8 cellular contexts compared by ENCODE assay signal in the genomic region with DNA sequence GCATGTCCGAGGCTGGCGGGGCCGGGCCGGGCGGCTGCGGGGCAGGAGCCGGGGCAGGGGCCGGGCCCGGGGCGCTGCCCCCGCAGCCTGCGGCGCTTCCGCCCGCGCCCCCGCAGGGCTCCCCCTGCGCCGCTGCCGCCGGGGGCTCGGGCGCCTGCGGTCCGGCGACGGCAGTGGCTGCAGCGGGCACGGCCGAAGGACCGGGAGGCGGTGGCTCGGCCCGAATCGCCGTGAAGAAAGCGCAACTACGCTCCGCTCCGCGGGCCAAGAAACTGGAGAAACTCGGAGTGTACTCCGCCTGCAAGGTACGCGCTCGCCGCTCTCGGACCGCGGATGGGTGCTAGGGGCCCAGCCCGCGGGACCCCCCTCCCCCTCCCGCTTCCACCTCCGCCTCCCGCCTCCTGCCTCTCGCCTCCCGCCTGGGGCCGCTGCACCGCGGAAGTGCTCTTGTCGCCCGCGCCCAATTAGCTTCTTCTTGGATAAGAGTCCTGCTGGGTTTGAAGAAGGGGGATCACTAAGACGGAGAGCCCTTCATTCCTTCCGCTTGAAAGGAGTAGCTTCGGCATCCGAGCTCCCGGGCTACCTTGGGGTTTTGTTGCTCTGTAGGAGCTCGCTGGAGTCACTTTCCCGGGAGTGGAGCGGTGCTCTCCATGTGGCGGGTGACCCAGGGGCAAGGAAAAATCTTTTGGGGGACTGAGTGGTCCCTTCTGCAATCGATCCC. TPM values are rescaled to one million over a fixed set of nuclear protein-coding genes. Genes with fewer than 3 reads are reported as not detected.
A peak's percentile ranks its signal among the peaks of the same experiment; 100 is the strongest.
DNase-seq lines count a peak whose midpoint lies in the region; ATAC-seq and TF ChIP-seq lines count a peak whose summit lies in the region.

No MANE protein-coding gene starts in this region.

- H4K8ac ChIP-seq in IMR-90 (ENCODE audit: low read depth in 2 of 2, low read length in 2 of 2) = no peak overlapping the region; a peak in 1 of 4 replicates

- peak overlapping the region; percentile 90 for H3K4me3 ChIP-seq in IMR-90 (ENCODE audit: insufficient read depth, low read depth, low read length)
- peak overlapping the region; percentile 94 for H3K4me3 ChIP-seq in thymus (ENCODE audit: low read length)

- H3K36me3 ChIP-seq in IMR-90 (ENCODE audit: control insufficient read depth, insufficient read depth, low read length) = no peaks in the 10 kb centered on the region
- peaks cover 6% of the 10 kb centered on the region for H3K36me3 ChIP-seq in thymus (ENCODE audit: control insufficient read depth, insufficient read depth)

- peaks cover 3% of the 10 kb centered on the region for H4K20me1 ChIP-seq in IMR-90 (ENCODE audit: insufficient read depth, low read length)

- intact Hi-C loops in IMR-90 (cut with micrococcal nuclease) = loop anchor here (1.0 to 5.0 kb wide), 3 partner anchors 93 to 155 kb away; a partner anchor contains a TSS

- H3K9ac ChIP-seq in IMR-90 (ENCODE audit: low read depth, low read length) = peak overlapping the region; percentile 67

- no peaks in the 10 kb centered on the region; the same call in 1 of the 2 replicates for H3K4me1 ChIP-seq in IMR-90 (ENCODE audit: control insufficient read depth, insufficient read depth, low read length)
- peaks cover 38% of the 10 kb centered on the region for H3K4me1 ChIP-seq in thymus (ENCODE audit: control insufficient read depth, insufficient read depth, low read length)

- peak overlapping the region; percentile 68 for H2AK9ac ChIP-seq in IMR-90 (replicated peaks; ENCODE audit: low read depth, low read length, poor library complexity)

- no peak for TF ChIP-seq CTCF in IMR-90 (conservative IDR thresholded peaks at IDR 0.05; ENCODE audit: low read depth, low read length)

- H2BK120ac ChIP-seq in IMR-90 (ENCODE audit: low read depth, low read length) = no peak overlapping the region

- no peak overlapping the region; the same call in 2 of the 3 replicates for H2BK15ac ChIP-seq in IMR-90 (ENCODE audit: low read depth, low read length)

- peak overlapping the region; percentile 74 for H3K23ac ChIP-seq in IMR-90 (ENCODE audit: low read depth, low read length)

- no peaks in the 10 kb centered on the region for H3K9me1 ChIP-seq in IMR-90 (ENCODE audit: insufficient read depth, low read length)

- H3K4me2 ChIP-seq in IMR-90 (ENCODE audit: low read depth, low read length) = peak overlapping the region; percentile 93

- peak overlapping the region; percentile 95 for H2AFZ ChIP-seq in IMR-90 (replicated peaks; ENCODE audit: low read length, poor library complexity)

- no peaks in the 10 kb centered on the region for H3K9me3 ChIP-seq in IMR-90 (ENCODE audit: control insufficient read depth, insufficient read depth, low read length)
- no peaks in the 10 kb centered on the region for H3K9me3 ChIP-seq in thymus (ENCODE audit: control insufficient read depth)

- no peak overlapping the region for H3K4ac ChIP-seq in IMR-90 (ENCODE audit: low read depth, low read length)

- POLR2A ChIA-PET in IMR-90 (lab: Charles Lee; ENCODE audit: unreplicated experiment) = interaction anchor here (0.7 kb wide), 2 partner anchors 136 to 143 kb away, joined by 6 to 9 read pairs; no protein-coding TSS in a partner anchor

- DNase-seq in EL (peak; percentile 80), IMR-90 (peak; percentile 61), SK-N-DZ (ENCODE audit: low spot score) (peak; percentile 65), globus pallidus (ENCODE audit: low spot score) (peak; percentile 88), nucleus accumbens (lab: John Stamatoyannopoulos, UW) (peak in 53 of 56 donors; percentile 15 to 83 (median 73))
- DNase-seq in activated naive CD4-positive, alpha-beta T cell treated with anti-CD3 and anti-CD28 coated beads, Interleukin-2, amount 50 U/mL, for 72 hours (ENCODE audit: low spot score in 2 of 2) = peak; percentile 68 to 72

- peaks cover 0 to 14% of the 10 kb centered on the region in 2 donors for H3K36me3 Mint-ChIP-seq in activated naive CD4-positive, alpha-beta T cell treated with anti-CD3 and anti-CD28 coated beads, Interleukin-2, amount 50 U/mL, for 72 hours

- no TSS peak for BruUV-seq in IMR-90 (replicated peaks; lab: Mats Ljungman, UMichigan)

- no peak overlapping the region for H4K5ac ChIP-seq in IMR-90 (ENCODE audit: low read depth, low read length)

- no peak for TF ChIP-seq POLR2A in IMR-90 (IDR thresholded peaks at IDR 0.05; ENCODE audit: low read depth, low read length)

- CTCF ChIA-PET in IMR-90 (lab: Yijun Ruan, JAX) = interaction anchor here (0.6 to 1.1 kb wide), 4 partner anchors 34 to 146 kb away, joined by 3 to 4 read pairs (median 3); a partner anchor contains a TSS

- peak overlapping the region; percentile 69 for H3K27ac ChIP-seq in IMR-90 (ENCODE audit: insufficient read depth, low read length)
- peak overlapping the region; percentile 97 for H3K27ac ChIP-seq in thymus (ENCODE audit: low read depth)

- WGBS in IMR-90 (ENCODE audit: extremely low coverage in 2 of 2, insufficient read length in 1 of 2), 2 experiments = 0% methylated on average over 46 of the region's 73 CpGs; no CpG with 5 or more reads in 1 of the 2 experiments
- WGBS in thymus = 1% methylated on average over 73 of the region's 73 CpGs

- H3K27me3 ChIP-seq in IMR-90 (ENCODE audit: control insufficient read depth, insufficient read depth, low read length) (no peaks in the 10 kb centered on the region), thymus (ENCODE audit: control insufficient read depth, insufficient read depth) (no peaks in the 10 kb centered on the region)

- no peak overlapping the region for H3K18ac ChIP-seq in IMR-90 (ENCODE audit: low read depth, low read length)

- TF ChIP-seq RAD21 in IMR-90 (IDR thresholded peaks at IDR 0.05; ENCODE audit: low read length) = no peak

- H3K9me3 Mint-ChIP-seq in activated naive CD4-positive, alpha-beta T cell treated with anti-CD3 and anti-CD28 coated beads, Interleukin-2, amount 50 U/mL, for 72 hours = no peaks in the 10 kb centered on the region

- no peak overlapping the region for H3K14ac ChIP-seq in IMR-90 (replicated peaks; ENCODE audit: low read depth, low read length)

- ATAC-seq in GM21528 (IDR thresholded peaks at IDR 0.05; ENCODE audit: low FRiP score, unreplicated experiment) (peak; percentile 48), IMR-90 (ENCODE audit: low read depth) (peak; percentile 68)
- ATAC-seq in activated naive CD4-positive, alpha-beta T cell treated with anti-CD3 and anti-CD28 coated beads, Interleukin-2, amount 50 U/mL, for 72 hours = peak; percentile 43 to 51

- H3K56ac ChIP-seq in IMR-90 (ENCODE audit: extremely low read depth, insufficient read depth, low read length) = no peak overlapping the region

- dilution Hi-C loops in IMR-90 (cut with HindIII; ENCODE audit: low sequenced_read_pairs, unreplicated experiment) = no loop called here

- H3K79me1 ChIP-seq in IMR-90 (ENCODE audit: low read depth in 1 of 2, low read length in 2 of 2) = peaks cover 0 to 4% of the 10 kb centered on the region in 2 experiments; a peak in 2 of 4 replicates

- H2BK20ac ChIP-seq in IMR-90 (ENCODE audit: low read depth, low read length) = no peak overlapping the region

- no peak overlapping the region for H2AK5ac ChIP-seq in IMR-90 (ENCODE audit: low read depth, low read length)

- peak overlapping the region; percentile 91 to 93 for H3K27ac Mint-ChIP-seq in activated naive CD4-positive, alpha-beta T cell treated with anti-CD3 and anti-CD28 coated beads, Interleukin-2, amount 50 U/mL, for 72 hours

- H2BK5ac ChIP-seq in IMR-90 (ENCODE audit: low read depth, low read length, poor library complexity, severe bottlenecking) = peak overlapping the region; percentile 47

- H4K91ac ChIP-seq in IMR-90 (ENCODE audit: insufficient read depth, low read depth, low read length) = no peak overlapping the region

- in situ Hi-C loops in IMR-90 (cut with MboI; ENCODE audit: low sequenced_read_pairs) = no loop called here

TF ChIP-seq in IMR-90, 13 proteins besides CTCF, POLR2A, EP300 and RAD21 (continues in another document):
- no peak for TF ChIP-seq MAZ (IDR thresholded peaks at IDR 0.05; ENCODE audit: borderline replicate concordance, low read depth, low read length)
- TF ChIP-seq SMC3 (IDR thresholded peaks at IDR 0.05; ENCODE audit: low read depth, low read length) = no peak
- no peak for TF ChIP-seq RCOR1 (IDR thresholded peaks at IDR 0.05; ENCODE audit: insufficient replicate concordance, low read length)
- no peak for TF ChIP-seq FOS (IDR thresholded peaks at IDR 0.05; ENCODE audit: low read depth, low read length)
- TF ChIP-seq, protein P1, sequence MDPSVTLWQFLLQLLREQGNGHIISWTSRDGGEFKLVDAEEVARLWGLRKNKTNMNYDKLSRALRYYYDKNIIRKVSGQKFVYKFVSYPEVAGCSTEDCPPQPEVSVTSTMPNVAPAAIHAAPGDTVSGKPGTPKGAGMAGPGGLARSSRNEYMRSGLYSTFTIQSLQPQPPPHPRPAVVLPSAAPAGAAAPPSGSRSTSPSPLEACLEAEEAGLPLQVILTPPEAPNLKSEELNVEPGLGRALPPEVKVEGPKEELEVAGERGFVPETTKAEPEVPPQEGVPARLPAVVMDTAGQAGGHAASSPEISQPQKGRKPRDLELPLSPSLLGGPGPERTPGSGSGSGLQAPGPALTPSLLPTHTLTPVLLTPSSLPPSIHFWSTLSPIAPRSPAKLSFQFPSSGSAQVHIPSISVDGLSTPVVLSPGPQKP (IDR thresholded peaks at IDR 0.05; ENCODE audit: borderline replicate concordance, low read depth, low read length) = no peak
- no peak for TF ChIP-seq CEBPB (IDR thresholded peaks at IDR 0.05; ENCODE audit: low read depth, low read length)

RNA-seq across cellular contexts. Expression of a gene that starts 0.4 kb away (rescaled TPM):
- total RNA-seq in IMR-90 (2012; rRNA removed) = 2.2 and 3.1 TPM in 2 replicates
- polyA plus RNA-seq in IMR-90 (2012; rRNA removed) (1.6 and 2.0 TPM in 2 replicates), thymus (38.4 TPM)
- polyA plus RNA-seq in IMR-90 (2012; cell fraction: cytosol; rRNA removed) = 0.32 and 0.34 TPM in 2 replicates
- polyA plus RNA-seq in IMR-90 (2012; cell fraction: nucleus; rRNA removed; ENCODE audit: low replicate concordance) = 0.34 and 2.8 TPM in 2 replicates
- polyA plus RNA-seq in SK-N-DZ (2014; cell fraction: cytosol; rRNA removed) = 4.2 and 5.1 TPM in 2 replicates
- 12.2 and 18.5 TPM in 2 replicates for polyA plus RNA-seq in SK-N-DZ (2014; cell fraction: nucleus; rRNA removed)
- total RNA-seq in activated naive CD4-positive, alpha-beta T cell treated with anti-CD3 and anti-CD28 coated beads, Interleukin-2, amount 50 U/mL, for 72 hours = 10 to 100 TPM; 19.6 to 27.3 TPM

RNA-seq across cellular contexts. Expression of a gene that starts 28.6 kb away (rescaled TPM):
- not detected in 2 replicates for total RNA-seq in IMR-90 (2012; rRNA removed)
- polyA plus RNA-seq in IMR-90 (2012; rRNA removed) = not detected in 2 replicates
- polyA plus RNA-seq in IMR-90 (2012; cell fraction: cytosol; rRNA removed) = not detected in 2 replicates
- polyA plus RNA-seq in IMR-90 (2012; cell fraction: nucleus; rRNA removed; ENCODE audit: low replicate concordance) = not detected in 2 replicates
- polyA plus RNA-seq in SK-N-DZ (2014; cell fraction: cytosol; rRNA removed) = not detected in 2 replicates
- not detected in 2 replicates for polyA plus RNA-seq in SK-N-DZ (2014; cell fraction: nucleus; rRNA removed)
- total RNA-seq in activated naive CD4-positive, alpha-beta T cell treated with anti-CD3 and anti-CD28 coated beads, Interleukin-2, amount 50 U/mL, for 72 hours = not detected
- not detected for polyA plus RNA-seq in thymus

Comparison
In these comparisons a context has a peak if more than half of its experiments do, and no peak if none do; other contexts are left out.
1. Peak in every context shown above with its lines: DNase-seq, ATAC-seq, H3K4me3 ChIP-seq and H3K27ac ChIP-seq.